In genomic region chr3:143361589-143361988, GRCh38 we compare ENCODE assay signal across 28 cellular contexts.
"Had no signal": no experiment of that assay in that cellular context is flagged by ENCODE, and none has a peak within 500 bp of the region (broad histone marks: within the 10 kb centered on the region; RNA-seq: fewer than 3 reads in every experiment).

No MANE protein-coding gene starts in this region.

- ATAC-seq: effector memory CD8-positive, alpha-beta T cell; heart right ventricle; left cardiac atrium; left lung; naive thymus-derived CD4-positive, alpha-beta T cell; stimulated activated memory B cell treated with anti-CD40 and anti-IgM and Interleukin-4, amounts not matched to agents 10 μg/mL and 1 μg/mL and 100 μg/mL, for 72 hours; stimulated activated naive CD8-positive, alpha-beta T cell treated with anti-CD3 and anti-CD28 coated beads, Interleukin-15, Interleukin-2, amounts not matched to agents 100 U/mL and 50 U/mL, for 24 hours had no signal

- H3K27ac ChIP-seq: esophagus squamous epithelium, heart right ventricle, left lung, prostate gland, right atrium auricular region, sigmoid colon, spleen, testis, tibial artery had no signal

- H3K4me3 Mint-ChIP-seq: effector memory CD8-positive, alpha-beta T cell; nephron; stimulated activated memory B cell treated with anti-CD40 and anti-IgM and Interleukin-4, amounts not matched to agents 10 μg/mL and 1 μg/mL and 100 μg/mL, for 72 hours; type B pancreatic cell had no signal

- H3K4me3 ChIP-seq: esophagus squamous epithelium, heart right ventricle, left lung, prostate gland, right atrium auricular region, sigmoid colon, spleen, testis, tibial artery had no signal

- DNase-seq: cortex of kidney; effector memory CD8-positive, alpha-beta T cell; erythroblast; esophagus squamous epithelium; foreskin melanocyte; glutamatergic neuron; heart right ventricle; hippocampal formation; left cardiac atrium; left lung; mesenchymal stem cell; midbrain; naive thymus-derived CD4-positive, alpha-beta T cell; nucleus accumbens; sigmoid colon; spleen; stimulated activated CD4-positive, alpha-beta T cell treated with anti-CD3 and anti-CD28 coated beads, Interleukin-4, amount 100 ng/mL, for 4 hours; stimulated activated naive CD8-positive, alpha-beta T cell treated with anti-CD3 and anti-CD28 coated beads, Interleukin-15, Interleukin-2, amounts not matched to agents 100 U/mL and 50 U/mL, for 24 hours; substantia nigra; testis; tibial artery had no signal

- H3K4me1 ChIP-seq: right atrium auricular region, sigmoid colon, testis, tibial artery had no signal

- H3K9me3 Mint-ChIP-seq: effector memory CD8-positive, alpha-beta T cell; naive thymus-derived CD4-positive, alpha-beta T cell; nephron; type B pancreatic cell had no signal

- H3K27me3 ChIP-seq: esophagus squamous epithelium, heart right ventricle, left lung, right atrium auricular region, sigmoid colon, spleen, testis, tibial artery had no signal

- FAIRE-seq: endometrium, islet of Langerhans had no signal

- H3K36me3 Mint-ChIP-seq: type B pancreatic cell had no signal

- H3K36me3 ChIP-seq: heart right ventricle, left lung, prostate gland, right atrium auricular region, sigmoid colon had no signal

- H3K9me3 ChIP-seq: esophagus squamous epithelium, left lung, prostate gland, right atrium auricular region, sigmoid colon, testis, tibial artery had no signal

- H3K27ac Mint-ChIP-seq: nephron; stimulated activated memory B cell treated with anti-CD40 and anti-IgM and Interleukin-4, amounts not matched to agents 10 μg/mL and 1 μg/mL and 100 μg/mL, for 72 hours; type B pancreatic cell had no signal

- H3K27me3 Mint-ChIP-seq: effector memory CD8-positive, alpha-beta T cell; naive thymus-derived CD4-positive, alpha-beta T cell; stimulated activated memory B cell treated with anti-CD40 and anti-IgM and Interleukin-4, amounts not matched to agents 10 μg/mL and 1 μg/mL and 100 μg/mL, for 72 hours; type B pancreatic cell had no signal
